24 cellular contexts compared by ENCODE assay signal in genomic region chr9:68973619-68974018, GRCh38. TPM values are rescaled to one million over a fixed set of nuclear protein-coding genes. Genes with fewer than 3 reads are reported as not detected.
DNase-seq lines count a peak whose midpoint lies in the region; ATAC-seq, FAIRE-seq and TF ChIP-seq lines count a peak whose summit lies in the region.
"Had no signal": no experiment of that assay in that cellular context is flagged by ENCODE, and none has a peak within 500 bp of the region (broad histone marks: within the 10 kb centered on the region; RNA-seq: fewer than 3 reads in every experiment).

No MANE protein-coding gene starts in this region.

- H3K27ac ChIP-seq in HepG2 (ENCODE audit: extremely low read length, insufficient read depth, low read length): no peak overlapping the region
- no peak overlapping the region for H3K27ac ChIP-seq in right lobe of liver
- peak overlapping the region; percentile 3 to 31 for H3K27ac ChIP-seq in lung (ENCODE audit: low read depth in 1 of 2, low read length in 1 of 2)
- H3K27ac ChIP-seq in testis: no peak overlapping the region
- no peak overlapping the region for H3K27ac ChIP-seq in kidney (ENCODE audit: low read depth in 2 of 2, low read length in 2 of 2)
- H3K27ac ChIP-seq: ovary, VCaP had no signal

- H3K36me3 Mint-ChIP-seq in dendritic cell treated with granulocyte-macrophage colony-stimulating factor and Interleukin-4, amounts not matched to agents 40 ng/mL and 50 ng/mL, for 4 days (ENCODE audit: low read depth): peaks cover 67% of the 10 kb centered on the region
- H3K36me3 Mint-ChIP-seq: CD4-positive, alpha-beta memory T cell; mesothelial cell of epicardium had no signal

- H3K36me3 ChIP-seq in HepG2 (replicated peaks in 1 of 2; ENCODE audit: control insufficient read depth in 1 of 2, insufficient read depth in 2 of 2, low read length in 2 of 2): no peaks in the 10 kb centered on the region
- H3K36me3 ChIP-seq in right lobe of liver: no peaks in the 10 kb centered on the region
- peaks cover 0 to 4% of the 10 kb centered on the region in 2 donors for H3K36me3 ChIP-seq in lung (ENCODE audit: control insufficient read depth in 2 of 2, insufficient read depth in 2 of 2, low read length in 2 of 2)
- no peaks in the 10 kb centered on the region for H3K36me3 ChIP-seq in testis (ENCODE audit: low read depth, missing control alignments)
- H3K36me3 ChIP-seq in kidney (ENCODE audit: control insufficient read depth in 1 of 2, insufficient read depth in 2 of 2, low read length in 2 of 2): no peaks in the 10 kb centered on the region
- H3K36me3 ChIP-seq: ovary had no signal

- H3K4me1 Mint-ChIP-seq in dendritic cell treated with granulocyte-macrophage colony-stimulating factor and Interleukin-4, amounts not matched to agents 40 ng/mL and 50 ng/mL, for 4 days (ENCODE audit: low read depth): peaks cover 53% of the 10 kb centered on the region
- H3K4me1 Mint-ChIP-seq: H9, nephron had no signal

- H2AFZ ChIP-seq in HepG2 (ENCODE audit: low read length): no peak overlapping the region

- H3K27me3 Mint-ChIP-seq in dendritic cell treated with granulocyte-macrophage colony-stimulating factor and Interleukin-4, amounts not matched to agents 40 ng/mL and 50 ng/mL, for 4 days: no peaks in the 10 kb centered on the region
- H3K27me3 Mint-ChIP-seq: CD4-positive, alpha-beta memory T cell had no signal

- CTCF ChIA-PET in HepG2 (lab: Yijun Ruan, JAX; ENCODE audit: low intra/inter-chr PET ratio, low total read pairs): no interaction called here

- no peaks in the 10 kb centered on the region for H3K79me2 ChIP-seq in HepG2 (ENCODE audit: insufficient read depth, low read length)

- ATAC-seq in HepG2 (peak; percentile 53; the same call in 2 of the 3 replicates), right lobe of liver (no peak), lung (ENCODE audit: insufficient read depth, low FRiP score) (no peak), GM18511 (IDR thresholded peaks at IDR 0.05; ENCODE audit: unreplicated experiment) (no peak)
- ATAC-seq: sciatic nerve had no signal

- FAIRE-seq in HepG2 (lab: Jason Lieb, UNC) (no peak), kidney (lab: Jason Lieb, UNC) (no peak)

- DNase-seq in HepG2 (ENCODE audit: low spot score) (no peak), right lobe of liver (no peak), lung (ENCODE audit: low spot score) (no peak), testis (no peak), kidney (no peak)
- DNase-seq: amniotic stem cell; CD4-positive, alpha-beta memory T cell; dermis blood vessel endothelial cell; DMS153; H9; IMR-90; NCI-H1105 treated with DMSO at 0.1 percent for 48 hours; NCI-H2081 treated with DMSO at 0.1 percent for 48 hours; NK-92 treated with Interleukin-12 subunit alpha and Interleukin-12 subunit beta, amount 100 ng/mL, for 24 hours; ovary had no signal

- H3K27me3 ChIP-seq in HepG2 (ENCODE audit: control insufficient read depth in 1 of 2, insufficient read depth in 2 of 2, low read length in 2 of 2) (no peaks in the 10 kb centered on the region), right lobe of liver (no peaks in the 10 kb centered on the region), lung (ENCODE audit: control insufficient read depth, insufficient read depth) (no peaks in the 10 kb centered on the region), testis (no peaks in the 10 kb centered on the region)
- H3K27me3 ChIP-seq: ovary had no signal

- TF ChIP-seq POLR2A in HepG2 (IDR thresholded peaks at IDR 0.05; ENCODE audit: insufficient read depth in 1 of 2, low read depth in 2 of 2, low read length in 2 of 2): no peak
- TF ChIP-seq POLR2A in right lobe of liver (IDR thresholded peaks at IDR 0.05): no peak
- no peak for TF ChIP-seq POLR2A in testis (IDR thresholded peaks at IDR 0.05)

- intact Hi-C loops in HepG2 (cut with micrococcal nuclease; ENCODE audit: unreplicated experiment) (no loop called here), right lobe of liver (cut with DNase I) (no loop called here), testis (cut with DNase I; ENCODE audit: low total_unique reads) (no loop called here), kidney (cut with DNase I) (no loop called here)
- intact Hi-C loops in dendritic cell treated with granulocyte-macrophage colony-stimulating factor and Interleukin-4, amounts not matched to agents 40 ng/mL and 50 ng/mL, for 4 days (cut with micrococcal nuclease): no loop called here

- BruUV-seq in HepG2 (replicated peaks; lab: Mats Ljungman, UMichigan): no TSS peak

- peak overlapping the region; percentile 92 for H3K27ac Mint-ChIP-seq in dendritic cell treated with granulocyte-macrophage colony-stimulating factor and Interleukin-4, amounts not matched to agents 40 ng/mL and 50 ng/mL, for 4 days
- H3K27ac Mint-ChIP-seq: H9, mesothelial cell of epicardium, nephron had no signal

- in situ Hi-C loops in HepG2 (cut with HindIII; ENCODE audit: extremely low pct_ligation_motif_present, low pct_unique_long_range_greater_than_20kb): no loop called here

- H3K9ac ChIP-seq in HepG2 (ENCODE audit: insufficient read depth, low read depth, low read length): no peak overlapping the region
- no peak overlapping the region for H3K9ac ChIP-seq in kidney (ENCODE audit: low read length in 2 of 2)

- POLR2A ChIA-PET in HepG2 (lab: Yijun Ruan, JAX): no interaction called here

- no peak for TF ChIP-seq RAD21 in HepG2 (CRISPR knock-in tag; IDR thresholded peaks at IDR 0.05)

- no peak for TF ChIP-seq EP300 in HepG2 (IDR thresholded peaks at IDR 0.05; ENCODE audit: low read depth in 2 of 2, low read length in 2 of 2)
- TF ChIP-seq EP300 in HepG2 (CRISPR knock-in tag; IDR thresholded peaks at IDR 0.05; ENCODE audit: borderline replicate concordance): no peak

- no peaks in the 10 kb centered on the region for H4K20me1 ChIP-seq in HepG2 (ENCODE audit: insufficient read depth, low read length)

- TF ChIP-seq CTCF in HepG2 (CRISPR knock-in tag; IDR thresholded peaks at IDR 0.05) (no peak), right lobe of liver (IDR thresholded peaks at IDR 0.05) (no peak), lung (IDR thresholded peaks at IDR 0.05; ENCODE audit: control extremely low read depth, extremely low read depth) (no peak), testis (IDR thresholded peaks at IDR 0.05) (no peak), kidney (IDR thresholded peaks at IDR 0.05; ENCODE audit: borderline replicate concordance, extremely low read depth, insufficient read depth) (no peak)

- H3K9me3 ChIP-seq in HepG2 (ENCODE audit: low read length) (no peaks in the 10 kb centered on the region), right lobe of liver (no peaks in the 10 kb centered on the region), lung (ENCODE audit: control insufficient read depth in 2 of 2, insufficient read depth in 1 of 2, low read length in 1 of 2) (peaks cover 0 to 3% of the 10 kb centered on the region in 2 donors), testis (no peaks in the 10 kb centered on the region), kidney (ENCODE audit: control insufficient read depth in 1 of 2, low read length in 2 of 2) (no peaks in the 10 kb centered on the region)
- H3K9me3 ChIP-seq: ovary had no signal

- peak overlapping the region; percentile 85 for H3K4me3 Mint-ChIP-seq in dendritic cell treated with granulocyte-macrophage colony-stimulating factor and Interleukin-4, amounts not matched to agents 40 ng/mL and 50 ng/mL, for 4 days
- H3K4me3 Mint-ChIP-seq: H9, mesothelial cell of epicardium, nephron had no signal

- H3K4me3 ChIP-seq in HepG2 (replicated peaks in 1 of 3; ENCODE audit: insufficient read depth in 1 of 3, low read depth in 2 of 3, low read length in 3 of 3) (no peak overlapping the region), right lobe of liver (no peak overlapping the region), lung (peak overlapping the region; percentile 21), testis (no peak overlapping the region), kidney (ENCODE audit: low read length in 2 of 2) (no peak overlapping the region)
- H3K4me3 ChIP-seq: ovary had no signal

- H3K4me1 ChIP-seq in HepG2 (ENCODE audit: insufficient read depth, low read length): peaks cover 50% of the 10 kb centered on the region
- no peaks in the 10 kb centered on the region for H3K4me1 ChIP-seq in right lobe of liver
- H3K4me1 ChIP-seq in lung (ENCODE audit: control insufficient read depth in 2 of 2, insufficient read depth in 2 of 2, low read length in 2 of 2): peaks cover 1 to 6% of the 10 kb centered on the region in 2 donors
- H3K4me1 ChIP-seq in testis: no peaks in the 10 kb centered on the region
- no peaks in the 10 kb centered on the region for H3K4me1 ChIP-seq in kidney (ENCODE audit: control insufficient read depth in 1 of 2, insufficient read depth in 1 of 2, low read depth in 1 of 2, low read length in 2 of 2)

- peaks cover 6% of the 10 kb centered on the region for H3K9me3 Mint-ChIP-seq in dendritic cell treated with granulocyte-macrophage colony-stimulating factor and Interleukin-4, amounts not matched to agents 40 ng/mL and 50 ng/mL, for 4 days

- 73% methylated on average over 3 of the region's 3 CpGs for WGBS in HepG2 (ENCODE audit: low lambda C conversion rate)
- 100% methylated on average over 1 of the region's 3 CpGs for WGBS in right lobe of liver (ENCODE audit: insufficient coverage, low coverage, low lambda C conversion rate, missing lambda C conversion rate)
- WGBS in lung, 2 donors: 88 to 98% methylated on average over 3 of the region's 3 CpGs
- WGBS in testis, 2 donors: 95 to 100% methylated on average over 3 of the region's 3 CpGs

- H3K4me2 ChIP-seq in HepG2 (ENCODE audit: low read depth, low read length): no peak overlapping the region

RNA-seq across cellular contexts. Expression of gene PRKACG, which starts 40.3 kb away (rescaled TPM):
- total RNA-seq in HepG2 (2016; rRNA removed; fragmentation: Illumina TruSeq; extraction: Trizol) (not detected in 2 replicates), right lobe of liver (not detected), lung (not detected), testis (10 to 100 TPM; 14.0 to 14.2 TPM), kidney (not detected)
- total RNA-seq in HepG2 (2016; cell fraction: cytosol; rRNA removed; fragmentation: Illumina TruSeq; extraction: Trizol; ENCODE audit: low read depth): not detected in 2 replicates
- total RNA-seq in HepG2 (2016; cell fraction: insoluble cytoplasmic fraction; rRNA removed; fragmentation: Illumina TruSeq; extraction: Trizol): not detected in 2 replicates
- total RNA-seq in HepG2 (2016; cell fraction: membrane; rRNA removed; fragmentation: Illumina TruSeq; extraction: Trizol): not detected in 2 replicates
- total RNA-seq in HepG2 (2016; cell fraction: nucleus; rRNA removed; fragmentation: Illumina TruSeq; extraction: Trizol): not detected in 2 replicates
- polyA plus RNA-seq in HepG2 (2011; rRNA removed) (not detected in 2 replicates), lung (not detected), testis (ENCODE audit: insufficient read depth, low read depth, low replicate concordance) (46.5 TPM), kidney (ENCODE audit: insufficient read depth, low read depth, low replicate concordance) (not detected)
- polyA plus RNA-seq in HepG2 (2011; cell fraction: cytosol; rRNA removed): 0.03 TPM in 1 of 2 replicates, not detected in the other
- not detected in 2 replicates for polyA plus RNA-seq in HepG2 (2011; cell fraction: nucleus; rRNA removed)
- polyA plus RNA-seq in HepG2 (2012): not detected in 2 replicates
- polyA plus RNA-seq in HepG2 (2016; cell fraction: cytosol; fragmentation: Illumina TruSeq; extraction: Trizol; ENCODE audit: low read depth): not detected in 2 replicates
- not detected in 2 replicates for polyA plus RNA-seq in HepG2 (2016; cell fraction: insoluble cytoplasmic fraction; fragmentation: Illumina TruSeq; extraction: Trizol; ENCODE audit: low read depth)
- polyA plus RNA-seq in HepG2 (2016; cell fraction: membrane; fragmentation: Illumina TruSeq; extraction: Trizol; ENCODE audit: low read depth): not detected in 2 replicates
- not detected in 2 replicates for polyA plus RNA-seq in HepG2 (2016; cell fraction: nucleus; fragmentation: Illumina TruSeq; extraction: Trizol; ENCODE audit: insufficient read depth, low read depth)
- polyA minus RNA-seq in HepG2 (2011; rRNA and poly(A)+ RNA removed; ENCODE audit: low replicate concordance): not detected in 2 replicates
- polyA minus RNA-seq in HepG2 (2011; cell fraction: cytosol; rRNA and poly(A)+ RNA removed): not detected in 2 replicates
- not detected in 2 replicates for polyA minus RNA-seq in HepG2 (2011; cell fraction: nucleus; rRNA and poly(A)+ RNA removed)
- total RNA-seq: CD4-positive, alpha-beta memory T cell; dermis blood vessel endothelial cell; G401; H9; IMR-90; mesothelial cell of epicardium; NCI-H460; ovary; sciatic nerve; temporal lobe had no signal
- polyA plus RNA-seq: CD4-positive, alpha-beta memory T cell; IMR-90; ovary had no signal

Comparison
In these comparisons a context has a peak if more than half of its experiments do, and no peak if none do; other contexts are left out.
1. H3K27ac ChIP-seq: peak in lung (2 of 2); none in HepG2 (single experiment), right lobe of liver (0 of 3), testis (0 of 2) and kidney (0 of 2).
2. RNA of gene PRKACG, which starts 40.3 kb away (total RNA-seq): 14.0 to 14.2 TPM in testis; not detected in HepG2, not detected in right lobe of liver, not detected in lung and not detected in kidney (single experiment); every median in the first group is over 10 times any median in the second.